ENCODE assay signal across 10 cellular contexts in genomic region chr13:49641810-49642291, GRCh38. TPM values are rescaled to one million over a fixed set of nuclear protein-coding genes. Genes with fewer than 3 reads are reported as not detected.
DNase-seq lines count a peak whose midpoint lies in the region; ATAC-seq lines count a peak whose summit lies in the region.
"Had no signal": no experiment of that assay in that cellular context is flagged by ENCODE, and none has a peak within 500 bp of the region (broad histone marks: within the 10 kb centered on the region; RNA-seq: fewer than 3 reads in every experiment).

No MANE protein-coding gene starts in this region.

- no peak overlapping the region for H3K27ac Mint-ChIP-seq in stimulated activated naive CD8-positive, alpha-beta T cell treated with anti-CD3 and anti-CD28 coated beads, Interleukin-15, amount 100 ng/mL, for 72 hours
- no peak overlapping the region for H3K27ac Mint-ChIP-seq in activated T-cell treated with anti-CD3 and anti-CD28 coated beads, Interleukin-2, amount 50 U/mL, for 24 hours

- DNase-seq in AML-193 (lab: John Stamatoyannopoulos, UW) (peak; percentile 94 to 97), NCI-H226 (peak; percentile 77), myocyte (ENCODE audit: low read depth) (peak; percentile 72)
- DNase-seq in stimulated activated naive CD8-positive, alpha-beta T cell treated with anti-CD3 and anti-CD28 coated beads, Interleukin-15, amount 100 ng/mL, for 72 hours: no peak
- no peak for DNase-seq in activated T-cell treated with anti-CD3 and anti-CD28 coated beads, Interleukin-2, amount 50 U/mL, for 24 hours
- DNase-seq: activated CD4-positive, alpha-beta T cell treated with anti-CD3 and anti-CD28 coated beads for 48 hours; NCI-H2171 treated with DMSO at 0.1 percent for 48 hours had no signal

- no peaks in the 10 kb centered on the region for H3K36me3 Mint-ChIP-seq in activated T-cell treated with anti-CD3 and anti-CD28 coated beads, Interleukin-2, amount 50 U/mL, for 24 hours (ENCODE audit: low read depth)

- H3K4me3 Mint-ChIP-seq in stimulated activated naive CD8-positive, alpha-beta T cell treated with anti-CD3 and anti-CD28 coated beads, Interleukin-15, amount 100 ng/mL, for 72 hours: no peak overlapping the region
- H3K4me3 Mint-ChIP-seq in activated T-cell treated with anti-CD3 and anti-CD28 coated beads, Interleukin-2, amount 50 U/mL, for 24 hours: no peak overlapping the region

- H3K27me3 Mint-ChIP-seq in stimulated activated naive CD8-positive, alpha-beta T cell treated with anti-CD3 and anti-CD28 coated beads, Interleukin-15, amount 100 ng/mL, for 72 hours: no peaks in the 10 kb centered on the region
- no peaks in the 10 kb centered on the region for H3K27me3 Mint-ChIP-seq in activated T-cell treated with anti-CD3 and anti-CD28 coated beads, Interleukin-2, amount 50 U/mL, for 24 hours

- H3K9me3 Mint-ChIP-seq in stimulated activated naive CD8-positive, alpha-beta T cell treated with anti-CD3 and anti-CD28 coated beads, Interleukin-15, amount 100 ng/mL, for 72 hours: no peaks in the 10 kb centered on the region
- no peaks in the 10 kb centered on the region for H3K9me3 Mint-ChIP-seq in activated T-cell treated with anti-CD3 and anti-CD28 coated beads, Interleukin-2, amount 50 U/mL, for 24 hours

- peaks cover 6% of the 10 kb centered on the region for H3K4me1 Mint-ChIP-seq in stimulated activated naive CD8-positive, alpha-beta T cell treated with anti-CD3 and anti-CD28 coated beads, Interleukin-15, amount 100 ng/mL, for 72 hours
- peaks cover 11% of the 10 kb centered on the region for H3K4me1 Mint-ChIP-seq in activated T-cell treated with anti-CD3 and anti-CD28 coated beads, Interleukin-2, amount 50 U/mL, for 24 hours (ENCODE audit: low read depth)

- peak; percentile 88 for ATAC-seq in esophagus mucosa
- no peak for ATAC-seq in stimulated activated naive CD8-positive, alpha-beta T cell treated with anti-CD3 and anti-CD28 coated beads, Interleukin-15, amount 100 ng/mL, for 72 hours
- no peak for ATAC-seq in GM19467 (IDR thresholded peaks at IDR 0.05; ENCODE audit: unreplicated experiment)
- no peak for ATAC-seq in GM18519 (IDR thresholded peaks at IDR 0.05; ENCODE audit: low FRiP score, unreplicated experiment)

RNA-seq across cellular contexts. Expression of gene ARL11, which starts 13.5 kb away (rescaled TPM):
- total RNA-seq in esophagus mucosa (1.2 TPM), myocyte (not detected in 2 replicates)
- polyA plus RNA-seq in myocyte (2012): not detected

RNA-seq across cellular contexts. Expression of gene EBPL, which starts 49.4 kb away (rescaled TPM):
- total RNA-seq in esophagus mucosa: 81.5 TPM
- total RNA-seq in myocyte: 18.8 and 26.3 TPM in 2 replicates
- polyA plus RNA-seq in myocyte (2012): 18.1 TPM

RNA-seq across cellular contexts. Expression of gene RCBTB1, which starts 56.5 kb away (rescaled TPM):
- total RNA-seq in esophagus mucosa (4.5 TPM), myocyte (27.9 and 38.7 TPM in 2 replicates)
- 15.1 TPM for polyA plus RNA-seq in myocyte (2012)

Comparison
In these comparisons a context has a peak if more than half of its experiments do, and no peak if none do; other contexts are left out.
1. DNase-seq: peak in AML-193 (2 of 2), NCI-H226 (single experiment) and myocyte (single experiment); none in stimulated activated naive CD8-positive, alpha-beta T cell treated with anti-CD3 and anti-CD28 coated beads, Interleukin-15, amount 100 ng/mL, for 72 hours (0 of 2) and activated T-cell treated with anti-CD3 and anti-CD28 coated beads, Interleukin-2, amount 50 U/mL, for 24 hours (single experiment).